ENCODE assay signal across 8 cellular contexts in genomic region chr2:68837164-68837860, GRCh38. TPM values are rescaled to one million over a fixed set of nuclear protein-coding genes. Genes with fewer than 3 reads are reported as not detected.
A peak's percentile ranks its signal among the peaks of the same experiment; 100 is the strongest.
DNase-seq lines count a peak whose midpoint lies in the region; ATAC-seq and TF ChIP-seq lines count a peak whose summit lies in the region.

No MANE protein-coding gene starts in this region.

- peak overlapping the region; percentile 42 for H2AFZ ChIP-seq in Karpas-422 (ENCODE audit: low read length)

- H3K27me3 ChIP-seq in Karpas-422 (ENCODE audit: low read length) (no peaks in the 10 kb centered on the region), neutrophil (no peaks in the 10 kb centered on the region), upper lobe of left lung (no peaks in the 10 kb centered on the region)

- no peak for TF ChIP-seq POLR2A in upper lobe of left lung (IDR thresholded peaks at IDR 0.05)

- peak; percentile 35 for DNase-seq in GDM1 (lab: John Stamatoyannopoulos, UW)
- peak; percentile 95 for DNase-seq in Karpas-422
- peak; percentile 85 for DNase-seq in activated CD8-positive, alpha-beta memory T cell treated with anti-CD3 and anti-CD28 coated beads for 24 hours
- peak; percentile 63 for DNase-seq in epithelial cell of esophagus (ENCODE audit: low read depth)
- peak in 1 of 2 donors; percentile 92 for DNase-seq in upper lobe of left lung
- no peak for DNase-seq in NCI-H2196 (lab: John Stamatoyannopoulos, UW; ENCODE audit: unreplicated experiment)
- DNase-seq in NCI-H2171 treated with DMSO at 0.1 percent for 48 hours (lab: John Stamatoyannopoulos, UW), result no peak

- H3K27ac ChIP-seq in Karpas-422 (ENCODE audit: low read length) (peak overlapping the region; percentile 94), neutrophil (peak overlapping the region; percentile 98), upper lobe of left lung (peak overlapping the region in 2 of 4 donors; percentile 35 to 66)

- H4K20me1 ChIP-seq in Karpas-422 (ENCODE audit: insufficient read depth, low read depth, low read length), result no peaks in the 10 kb centered on the region

- ATAC-seq in upper lobe of left lung (ENCODE audit: low FRiP score in 2 of 2), result peak; percentile 75 to 86

- TF ChIP-seq EP300 in upper lobe of left lung (IDR thresholded peaks at IDR 0.05), result no peak

- no peaks in the 10 kb centered on the region for H3K36me3 ChIP-seq in Karpas-422 (ENCODE audit: insufficient read depth, low read length)
- H3K36me3 ChIP-seq in neutrophil, result no peaks in the 10 kb centered on the region
- H3K36me3 ChIP-seq in upper lobe of left lung, result no peaks in the 10 kb centered on the region

- no peaks in the 10 kb centered on the region for H3K79me2 ChIP-seq in Karpas-422 (ENCODE audit: low read length)

- TF ChIP-seq CTCF in epithelial cell of esophagus (IDR thresholded peaks at IDR 0.05; ENCODE audit: insufficient read depth, low read depth, low read length, missing control alignments), result peak; percentile 83
- peak; percentile 85 for TF ChIP-seq CTCF in neutrophil (IDR thresholded peaks at IDR 0.05)
- peak; percentile 55 to 83 (median 73) for TF ChIP-seq CTCF in upper lobe of left lung (IDR thresholded peaks at IDR 0.05)

- peak overlapping the region; percentile 2 for H3K4me2 ChIP-seq in Karpas-422 (ENCODE audit: low read depth, low read length, poor library complexity, severe bottlenecking)

- H3K9me2 ChIP-seq in Karpas-422 (replicated peaks; ENCODE audit: insufficient read depth, low read length), result no peaks in the 10 kb centered on the region

- WGBS in upper lobe of left lung, 2 donors, result 34 to 60% methylated on average over 10 to 15 of the region's 15 CpGs

- H3K4me1 ChIP-seq in Karpas-422 (ENCODE audit: low read length), result peaks cover 58% of the 10 kb centered on the region
- peaks cover 63 to 74% of the 10 kb centered on the region in 2 experiments for H3K4me1 ChIP-seq in neutrophil (ENCODE audit: control insufficient read depth in 1 of 2, insufficient read depth in 1 of 2, low read depth in 1 of 2, low read length in 1 of 2)
- H3K4me1 ChIP-seq in upper lobe of left lung, result peaks cover 14 to 17% (median 15%) of the 10 kb centered on the region in 4 donors

- H3K9me3 ChIP-seq in Karpas-422 (ENCODE audit: low read length) (peaks cover 3% of the 10 kb centered on the region; the same call in 1 of the 2 replicates), neutrophil (no peaks in the 10 kb centered on the region), upper lobe of left lung (no peaks in the 10 kb centered on the region)

- H3K4me3 ChIP-seq in Karpas-422 (ENCODE audit: low read length) (no peak overlapping the region), epithelial cell of esophagus (ENCODE audit: low read length) (no peak overlapping the region), neutrophil (ENCODE audit: low read depth in 1 of 2, low read length in 1 of 2) (peak overlapping the region in 1 of 2 experiments; percentile 26), upper lobe of left lung (no peak overlapping the region)

- no peak overlapping the region for H3K9ac ChIP-seq in Karpas-422 (ENCODE audit: low read length)

RNA-seq across cellular contexts. Expression of gene BMP10, which starts 33.9 kb away (rescaled TPM):
- not detected in 2 replicates for total RNA-seq in Karpas-422 (2014; rRNA removed; shearing (Covaris generic); ENCODE audit: low replicate concordance)
- total RNA-seq in upper lobe of left lung, result not detected

Comparison
In these comparisons a context has a peak if more than half of its experiments do, and no peak if none do; other contexts are left out.
1. DNase-seq: peak in GDM1 (single experiment), Karpas-422 (single experiment), activated CD8-positive, alpha-beta memory T cell treated with anti-CD3 and anti-CD28 coated beads for 24 hours (single experiment) and epithelial cell of esophagus (single experiment); none in NCI-H2196 (single experiment) and NCI-H2171 treated with DMSO at 0.1 percent for 48 hours (single experiment).
2. Peak in every context shown above with its lines, with median percentiles within 50 percentile points of each other: CTCF ChIP-seq.